ENCODE assay signal across 20 cellular contexts in genomic region chr9:133706651-133707050, GRCh38. TPM values are rescaled to one million over a fixed set of nuclear protein-coding genes. Genes with fewer than 3 reads are reported as not detected.
DNase-seq lines count a peak whose midpoint lies in the region; ATAC-seq and TF ChIP-seq lines count a peak whose summit lies in the region.
"Had no signal": no experiment of that assay in that cellular context is flagged by ENCODE, and none has a peak within 500 bp of the region (broad histone marks: within the 10 kb centered on the region; RNA-seq: fewer than 3 reads in every experiment).

No MANE protein-coding gene starts in this region.

- no peak for TF ChIP-seq EP300 in sigmoid colon (IDR thresholded peaks at IDR 0.05)

- H3K27ac ChIP-seq in CD8-positive, alpha-beta T cell (ENCODE audit: low read depth, low read length) = no peak overlapping the region
- no peak overlapping the region for H3K27ac ChIP-seq in sigmoid colon
- H3K27ac ChIP-seq: KMS-11, parathyroid adenoma had no signal

- no peak for ATAC-seq in CD8-positive, alpha-beta T cell
- ATAC-seq in WTC11 (no peak), left ventricle myocardium superior (peak; percentile 6), GM21786 (IDR thresholded peaks at IDR 0.05; ENCODE audit: unreplicated experiment) (no peak)
- ATAC-seq: SK-N-SH treated with all-trans-retinoic acid at 6 μM for 48 hours; stimulated activated memory B cell treated with anti-CD40 and anti-IgM and Interleukin-4, amounts not matched to agents 10 μg/mL and 1 μg/mL and 100 μg/mL, for 72 hours had no signal

- CTCF ChIA-PET in CD8-positive, alpha-beta T cell (lab: Charles Lee) = interaction anchor here (1.5 kb wide), 1 partner anchor 10 kb away, joined by 4 read pairs; no protein-coding TSS in a partner anchor
- CTCF ChIA-PET in WTC11 (lab: Charles Lee) = no interaction called here

- H3K4me1 Mint-ChIP-seq in CD8-positive, alpha-beta T cell (ENCODE audit: low read depth) = peaks cover 45% of the 10 kb centered on the region
- H3K4me1 Mint-ChIP-seq in WTC11 = peaks cover 3% of the 10 kb centered on the region; the same call in 1 of the 2 replicates

- 66 to 69% methylated on average over 9 of the region's 9 CpGs for WGBS in sigmoid colon, 2 donors

- no peak for TF ChIP-seq CTCF in CD8-positive, alpha-beta T cell (IDR thresholded peaks at IDR 0.05)
- TF ChIP-seq CTCF in WTC11 (IDR thresholded peaks at IDR 0.05) = no peak
- no peak for TF ChIP-seq CTCF in sigmoid colon (IDR thresholded peaks at IDR 0.05)

- TF ChIP-seq POLR2A in sigmoid colon (IDR thresholded peaks at IDR 0.05) = no peak

- peaks cover 46% of the 10 kb centered on the region for H3K4me1 ChIP-seq in CD8-positive, alpha-beta T cell (ENCODE audit: insufficient read depth, low read length)
- peaks cover 0 to 15% (median 15%) of the 10 kb centered on the region in 4 donors for H3K4me1 ChIP-seq in sigmoid colon
- H3K4me1 ChIP-seq: parathyroid adenoma had no signal

- DNase-seq in CD8-positive, alpha-beta T cell = no peak
- DNase-seq in WTC11 (ENCODE audit: low spot score) (peak; percentile 8), left ventricle myocardium superior (peak; percentile 35), sigmoid colon (peak; percentile 36), RKO (ENCODE audit: low spot score) (no peak), HuH-7.5 (ENCODE audit: low spot score) (no peak), NOMO-1 treated with dmso at 0.1 percent for 144 hours (lab: John Stamatoyannopoulos, UW; ENCODE audit: unreplicated experiment) (no peak)
- DNase-seq: activated CD4-positive, alpha-beta memory T cell treated with anti-CD3 and anti-CD28 coated beads for 36 hours; AML-193; kidney glomerular epithelial cell; NCI-H1105; NCI-H2107; NCI-H748 treated with DMSO at 0.1 percent for 48 hours; stimulated activated CD4-positive, alpha-beta T cell treated with anti-CD3 and anti-CD28 coated beads, Interleukin-12 subunit alpha, Interleukin-12 subunit beta, amount 100 ng/mL, for 4 hours; thyroid gland had no signal

- H3K36me3 Mint-ChIP-seq in CD8-positive, alpha-beta T cell = no peaks in the 10 kb centered on the region
- H3K36me3 Mint-ChIP-seq in WTC11 = no peaks in the 10 kb centered on the region
- H3K36me3 Mint-ChIP-seq: activated CD4-positive, alpha-beta memory T cell treated with anti-CD3 and anti-CD28 coated beads for 36 hours; stimulated activated memory B cell treated with anti-CD40 and anti-IgM and Interleukin-4, amounts not matched to agents 10 μg/mL and 1 μg/mL and 100 μg/mL, for 72 hours had no signal

- intact Hi-C loops in CD8-positive, alpha-beta T cell (cut with DNase I, micrococcal nuclease) = no loop called here
- intact Hi-C loops in left ventricle myocardium superior (cut with micrococcal nuclease) (no loop called here), sigmoid colon (cut with DNase I) (no loop called here)

- no peaks in the 10 kb centered on the region for H3K36me3 ChIP-seq in CD8-positive, alpha-beta T cell (ENCODE audit: insufficient read depth, low read length)
- H3K36me3 ChIP-seq in sigmoid colon = no peaks in the 10 kb centered on the region
- H3K36me3 ChIP-seq: thyroid gland had no signal

- no peaks in the 10 kb centered on the region for H3K9me3 Mint-ChIP-seq in CD8-positive, alpha-beta T cell
- H3K9me3 Mint-ChIP-seq in WTC11 = no peaks in the 10 kb centered on the region
- H3K9me3 Mint-ChIP-seq: activated CD4-positive, alpha-beta memory T cell treated with anti-CD3 and anti-CD28 coated beads for 36 hours; stimulated activated memory B cell treated with anti-CD40 and anti-IgM and Interleukin-4, amounts not matched to agents 10 μg/mL and 1 μg/mL and 100 μg/mL, for 72 hours had no signal

- H3K4me3 ChIP-seq in CD8-positive, alpha-beta T cell (ENCODE audit: low read depth, low read length) = no peak overlapping the region
- no peak overlapping the region for H3K4me3 ChIP-seq in sigmoid colon
- H3K4me3 ChIP-seq: thyroid gland had no signal

- POLR2A ChIA-PET in CD8-positive, alpha-beta T cell (lab: Charles Lee) = interaction anchor here (0.8 kb wide), 1 partner anchor 23 kb away, joined by 3 read pairs; no protein-coding TSS in a partner anchor
- POLR2A ChIA-PET in WTC11 (lab: Charles Lee) = no interaction called here

- no peaks in the 10 kb centered on the region for H3K9me3 ChIP-seq in CD8-positive, alpha-beta T cell (ENCODE audit: low read length)
- H3K9me3 ChIP-seq in sigmoid colon = no peaks in the 10 kb centered on the region
- H3K9me3 ChIP-seq: thyroid gland had no signal

- H3K27me3 ChIP-seq in CD8-positive, alpha-beta T cell (ENCODE audit: insufficient read depth, low read length) = no peaks in the 10 kb centered on the region
- peaks cover 0 to 27% (median 9%) of the 10 kb centered on the region in 3 donors for H3K27me3 ChIP-seq in sigmoid colon
- H3K27me3 ChIP-seq: thyroid gland had no signal

- no peaks in the 10 kb centered on the region for H3K27me3 Mint-ChIP-seq in CD8-positive, alpha-beta T cell (ENCODE audit: low read depth)
- no peaks in the 10 kb centered on the region for H3K27me3 Mint-ChIP-seq in WTC11 (ENCODE audit: low read depth)
- H3K27me3 Mint-ChIP-seq: activated CD4-positive, alpha-beta memory T cell treated with anti-CD3 and anti-CD28 coated beads for 36 hours had no signal

- H3K27ac Mint-ChIP-seq in CD8-positive, alpha-beta T cell = peak overlapping the region; percentile 80
- no peak overlapping the region for H3K27ac Mint-ChIP-seq in WTC11
- H3K27ac Mint-ChIP-seq: activated CD4-positive, alpha-beta memory T cell treated with anti-CD3 and anti-CD28 coated beads for 36 hours; stimulated activated memory B cell treated with anti-CD40 and anti-IgM and Interleukin-4, amounts not matched to agents 10 μg/mL and 1 μg/mL and 100 μg/mL, for 72 hours had no signal

- H3K4me3 Mint-ChIP-seq in CD8-positive, alpha-beta T cell = no peak overlapping the region
- H3K4me3 Mint-ChIP-seq in WTC11 = no peak overlapping the region
- H3K4me3 Mint-ChIP-seq: activated CD4-positive, alpha-beta memory T cell treated with anti-CD3 and anti-CD28 coated beads for 36 hours; stimulated activated memory B cell treated with anti-CD40 and anti-IgM and Interleukin-4, amounts not matched to agents 10 μg/mL and 1 μg/mL and 100 μg/mL, for 72 hours had no signal

TF ChIP-seq in WTC11, 78 proteins besides CTCF, POLR2A, EP300 and RAD21 (continues in another document):
- no peak for TF ChIP-seq ZNF425 (CRISPR knock-in tag; conservative IDR thresholded peaks at IDR 0.05)
- no peak for TF ChIP-seq E2F5 (CRISPR knock-in tag; IDR thresholded peaks at IDR 0.05)
- no peak for TF ChIP-seq IRF2 (CRISPR knock-in tag; IDR thresholded peaks at IDR 0.05; ENCODE audit: borderline replicate concordance, low read depth)
- no peak for TF ChIP-seq OVOL2 (CRISPR knock-in tag; IDR thresholded peaks at IDR 0.05; ENCODE audit: borderline replicate concordance)
- no peak for TF ChIP-seq HMGA2 (CRISPR knock-in tag; IDR thresholded peaks at IDR 0.05)
- TF ChIP-seq ZSCAN18 (CRISPR knock-in tag; IDR thresholded peaks at IDR 0.05) = no peak
- TF ChIP-seq MLX (CRISPR knock-in tag; IDR thresholded peaks at IDR 0.05) = no peak
- TF ChIP-seq ZNF232 (CRISPR knock-in tag; IDR thresholded peaks at IDR 0.05) = no peak

RNA-seq across cellular contexts. Expression of gene SARDH, which starts 31.5 kb away (rescaled TPM):
- total RNA-seq in CD8-positive, alpha-beta T cell = 10 to 100 TPM; 10.2 to 11.4 TPM
- total RNA-seq in WTC11 (2021) (8.5 to 15.2 TPM (median 13.7 TPM) in 3 replicates), left ventricle myocardium superior (0.64 TPM), sigmoid colon (1 to 10 TPM in 3 of 4 donors, under 1 TPM in 1; 0.49 to 3.0 (median 2.4) TPM)
- 1 to 10 TPM in 1 of 3 donors, under 1 TPM in 1, not detected in 1; 0.60 to 2.1 TPM for polyA plus RNA-seq in sigmoid colon

Comparison
In these comparisons a context has a peak if more than half of its experiments do, and no peak if none do; other contexts are left out.
1. DNase-seq: peak in WTC11 (single experiment), left ventricle myocardium superior (single experiment) and sigmoid colon (single experiment); none in CD8-positive, alpha-beta T cell (0 of 7), RKO (single experiment), HuH-7.5 (single experiment) and NOMO-1 treated with dmso at 0.1 percent for 144 hours (single experiment).